Comparison of ENCODE assay signal across 37 cellular contexts in the genomic region with DNA sequence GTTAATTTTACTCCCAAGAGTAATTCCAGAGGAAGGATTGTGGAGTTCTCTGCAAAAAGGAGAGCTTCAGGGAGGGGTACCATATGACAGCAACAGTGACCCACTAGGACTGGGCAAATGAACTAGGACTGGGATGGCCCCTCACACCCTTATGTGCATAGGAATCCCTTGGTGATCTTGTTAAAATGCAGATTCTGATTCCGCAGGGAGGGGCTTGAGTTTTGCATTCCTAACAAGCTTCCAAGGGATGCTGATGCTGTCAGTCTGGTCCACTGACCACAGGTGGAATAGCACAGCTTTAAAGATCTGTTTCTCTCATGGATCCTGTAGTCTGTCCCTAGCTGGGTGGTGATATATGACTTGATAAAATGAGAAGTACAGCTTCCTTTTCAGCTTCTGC. TPM values are rescaled to one million over a fixed set of nuclear protein-coding genes. Genes with fewer than 3 reads are reported as not detected.
"Had no signal": no experiment of that assay in that cellular context is flagged by ENCODE, and none has a peak within 500 bp of the region (broad histone marks: within the 10 kb centered on the region; RNA-seq: fewer than 3 reads in every experiment).

No MANE protein-coding gene starts in this region.

- H3K9me3 ChIP-seq: SJSA1, SK-N-SH had no signal

- H3K36me3 ChIP-seq: brain microvascular endothelial cell, Peyer's patch, SJSA1 had no signal

- H3K4me3 ChIP-seq: Peyer's patch, SJSA1 had no signal

- H3K9ac ChIP-seq: KMS-11, SK-N-SH had no signal

- DNase-seq: activated B cell treated with CpG ODN at 0.5 μM for 24 hours; activated CD4-positive, alpha-beta memory T cell treated with anti-CD3 and anti-CD28 coated beads for 36 hours; activated CD4-positive, alpha-beta T cell treated with anti-CD3 and anti-CD28 coated beads for 4 hours; activated CD4-positive, alpha-beta T cell treated with anti-CD3 and anti-CD28 coated beads, Interleukin-2, amount 50 U/mL, for 1 hour; activated CD4-positive, CD25-positive, alpha-beta regulatory T cell treated with anti-CD3 and anti-CD28 coated beads, Interleukin-2, amount 50 U/mL, for 72 hours; activated CD8-positive, alpha-beta memory T cell treated with anti-CD3 and anti-CD28 coated beads, Interleukin-2, amount 10 ng/mL, durations not matched to agents 7 days and 5 days; activated effector memory CD4-positive, alpha-beta T cell treated with anti-CD3 and anti-CD28 coated beads, Interleukin-2, amount 50 U/mL, for 16 hours; activated naive CD4-positive, alpha-beta T cell; activated naive CD4-positive, alpha-beta T cell treated with anti-CD3 and anti-CD28 coated beads, Interleukin-2, amount 50 U/mL, for 16 hours; activated naive CD8-positive, alpha-beta T cell treated with anti-CD3 and anti-CD28 coated beads for 36 hours; activated T-cell treated with anti-CD3 and anti-CD28 coated beads, Interleukin-2, amount 50 U/mL, for 1 hour; activated T-cell treated with anti-CD3 and anti-CD28 coated beads, Interleukin-2, amount 50 U/mL, for 72 hours; amniotic stem cell; aorta; brain microvascular endothelial cell; central memory CD4-positive, alpha-beta T cell; MM.1S; NCI-H1092 treated with DMSO at 0.1 percent for 48 hours; NCI-H1417; NCI-H146; NCI-H187; NCI-H2029 treated with DMSO at 0.1 percent for 48 hours; NCI-H2107; NCI-H2171; NCI-H510A; NCI-H526 treated with DMSO at 0.1 percent for 48 hours; NCI-H774; PC-3; Peyer's patch; RPMI8226; SHP77 treated with DMSO at 0.1 percent for 48 hours; SK-N-SH had no signal

- H3K4me2 ChIP-seq: KMS-11, SK-N-SH had no signal

- H3K27ac ChIP-seq: brain microvascular endothelial cell, KMS-11, Peyer's patch, SJSA1 had no signal

- H3K27me3 ChIP-seq: Peyer's patch had no signal

RNA-seq across cellular contexts. Expression of a gene that starts 6.3 kb away (rescaled TPM):
- total RNA-seq: activated B cell treated with CpG ODN at 0.5 μM for 24 hours; activated CD4-positive, alpha-beta memory T cell treated with anti-CD3 and anti-CD28 coated beads for 36 hours; activated CD8-positive, alpha-beta memory T cell treated with anti-CD3 and anti-CD28 coated beads, Interleukin-2, amount 10 ng/mL, durations not matched to agents 7 days and 5 days; activated naive CD8-positive, alpha-beta T cell treated with anti-CD3 and anti-CD28 coated beads for 36 hours; activated T-cell treated with anti-CD3 and anti-CD28 coated beads, Interleukin-2, amount 50 U/mL, for 72 hours; activated T-helper 17 cell treated with anti-CD3 and anti-CD28 coated beads, Interleukin-2, amount 50 U/mL, for 72 hours; aorta; cerebellum; LHCN-M2 had no signal
- polyA plus RNA-seq: SK-N-SH had no signal
